8 cellular contexts compared by ENCODE assay signal in the genomic region with DNA sequence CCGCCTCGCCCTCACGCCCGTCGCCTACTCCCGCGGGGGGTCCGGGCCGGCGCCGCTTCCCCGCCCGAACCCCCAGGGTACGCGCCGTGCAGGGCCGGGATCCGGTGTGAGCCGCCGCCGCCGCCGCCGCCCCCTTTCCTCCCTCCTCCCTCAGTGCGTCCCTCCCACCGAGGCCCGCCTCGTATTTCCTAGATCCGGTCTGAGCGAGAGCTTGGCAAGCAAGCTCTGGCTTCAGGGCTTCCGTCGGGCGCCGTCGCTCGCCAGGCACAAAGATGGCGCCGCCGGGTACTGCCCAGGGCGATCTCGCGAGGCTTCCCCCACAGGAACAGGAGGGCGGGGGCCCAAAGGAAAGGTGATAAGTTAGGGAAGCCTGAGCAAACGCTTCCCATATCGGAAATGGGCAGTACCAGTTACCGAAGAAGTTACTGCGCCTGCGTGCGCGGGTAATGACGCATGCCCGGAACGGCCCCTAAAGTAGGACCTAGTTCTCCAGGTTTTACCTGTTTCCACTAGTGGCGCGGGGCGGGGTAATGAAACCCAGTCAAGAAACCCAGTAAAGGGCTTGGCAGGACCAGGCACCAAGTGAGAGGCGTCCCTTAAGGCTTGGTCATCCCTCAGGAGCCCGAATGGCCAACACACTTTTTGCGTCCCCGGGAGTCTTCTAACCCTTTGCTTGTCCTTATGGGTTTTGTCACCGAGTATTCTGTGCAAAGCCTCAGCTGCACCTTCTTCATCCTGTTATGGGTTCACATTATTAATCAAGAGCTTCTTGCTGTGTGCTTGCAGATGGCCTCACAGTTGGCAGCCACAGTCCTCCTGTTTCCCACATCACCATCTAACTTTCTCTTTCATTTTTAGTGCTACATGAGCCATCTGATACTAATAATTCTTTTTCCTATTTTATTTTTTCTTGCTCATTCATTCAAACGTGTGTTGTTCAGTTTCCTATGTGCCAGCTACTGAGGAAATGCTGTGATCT. TPM values are rescaled to one million over a fixed set of nuclear protein-coding genes. Genes with fewer than 3 reads are reported as not detected.
DNase-seq lines count a peak whose midpoint lies in the region; ATAC-seq, FAIRE-seq and TF ChIP-seq lines count a peak whose summit lies in the region.

A gene with protein sequence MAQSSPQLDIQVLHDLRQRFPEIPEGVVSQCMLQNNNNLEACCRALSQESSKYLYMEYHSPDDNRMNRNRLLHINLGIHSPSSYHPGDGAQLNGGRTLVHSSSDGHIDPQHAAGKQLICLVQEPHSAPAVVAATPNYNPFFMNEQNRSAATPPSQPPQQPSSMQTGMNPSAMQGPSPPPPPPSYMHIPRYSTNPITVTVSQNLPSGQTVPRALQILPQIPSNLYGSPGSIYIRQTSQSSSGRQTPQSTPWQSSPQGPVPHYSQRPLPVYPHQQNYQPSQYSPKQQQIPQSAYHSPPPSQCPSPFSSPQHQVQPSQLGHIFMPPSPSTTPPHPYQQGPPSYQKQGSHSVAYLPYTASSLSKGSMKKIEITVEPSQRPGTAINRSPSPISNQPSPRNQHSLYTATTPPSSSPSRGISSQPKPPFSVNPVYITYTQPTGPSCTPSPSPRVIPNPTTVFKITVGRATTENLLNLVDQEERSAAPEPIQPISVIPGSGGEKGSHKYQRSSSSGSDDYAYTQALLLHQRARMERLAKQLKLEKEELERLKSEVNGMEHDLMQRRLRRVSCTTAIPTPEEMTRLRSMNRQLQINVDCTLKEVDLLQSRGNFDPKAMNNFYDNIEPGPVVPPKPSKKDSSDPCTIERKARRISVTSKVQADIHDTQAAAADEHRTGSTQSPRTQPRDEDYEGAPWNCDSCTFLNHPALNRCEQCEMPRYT (minus strand): TSS at position 108 of the 979 bp plus-strand sequence. CDS start 29,666 bp downstream, outside the sequence.

- no peak for TF ChIP-seq CTCF in esophagus muscularis mucosa (IDR thresholded peaks at IDR 0.05)

- intact Hi-C loops in esophagus muscularis mucosa (cut with DNase I), result no loop called here

- H3K36me3 ChIP-seq in KOPT-K1 (ENCODE audit: insufficient read depth, low read length) (no peaks in the 10 kb centered on the region), esophagus muscularis mucosa (no peaks in the 10 kb centered on the region), muscle layer of duodenum (ENCODE audit: control insufficient read depth in 1 of 2, insufficient read depth in 2 of 2, low read length in 2 of 2) (no peaks in the 10 kb centered on the region)

- H3K4me1 Mint-ChIP-seq in activated T-cell treated with anti-CD3 and anti-CD28 coated beads, Interleukin-2, amount 50 U/mL, for 72 hours (ENCODE audit: low read depth), result peaks cover 48% of the 10 kb centered on the region

- WGBS in esophagus muscularis mucosa, result 32% methylated on average over 46 of the region's 62 CpGs

- no peak for TF ChIP-seq POLR2A in esophagus muscularis mucosa (IDR thresholded peaks at IDR 0.05; ENCODE audit: low read depth)

- H3K9me3 ChIP-seq in KOPT-K1 (ENCODE audit: insufficient read depth, low read length, poor library complexity, severe bottlenecking) (no peaks in the 10 kb centered on the region), esophagus muscularis mucosa (no peaks in the 10 kb centered on the region), muscle layer of duodenum (ENCODE audit: control insufficient read depth in 1 of 2, low read length in 2 of 2) (no peaks in the 10 kb centered on the region)

- FAIRE-seq in RCC 7860 (lab: Jason Lieb, UNC), result peak; percentile 83

- no peak for TF ChIP-seq EP300 in esophagus muscularis mucosa (IDR thresholded peaks at IDR 0.05)

- peak; percentile 87 for ATAC-seq in GM21786 (IDR thresholded peaks at IDR 0.05; ENCODE audit: unreplicated experiment)
- peak; percentile 84 to 86 for ATAC-seq in activated T-cell treated with anti-CD3 and anti-CD28 coated beads, Interleukin-2, amount 50 U/mL, for 72 hours (replicated peaks in 1 of 2)

- no peaks in the 10 kb centered on the region for H3K9me3 Mint-ChIP-seq in activated T-cell treated with anti-CD3 and anti-CD28 coated beads, Interleukin-2, amount 50 U/mL, for 72 hours

- H3K27me3 Mint-ChIP-seq in activated T-cell treated with anti-CD3 and anti-CD28 coated beads, Interleukin-2, amount 50 U/mL, for 72 hours (ENCODE audit: low read depth), result peaks cover 6% of the 10 kb centered on the region

- DNase-seq in DMS79 (lab: John Stamatoyannopoulos, UW) (peak; percentile 69), RCC 7860 (ENCODE audit: low spot score) (peak; percentile 93), esophagus muscularis mucosa (ENCODE audit: extremely low spot score) (peak; percentile 96)
- DNase-seq in activated T-cell treated with anti-CD3 and anti-CD28 coated beads, Interleukin-2, amount 50 U/mL, for 72 hours, result peak; percentile 90 to 93
- peak; percentile 87 to 92 for DNase-seq in stimulated activated CD8-positive, alpha-beta memory T cell treated with anti-CD3 and anti-CD28 coated beads, Interleukin-7, amount 100 ng/mL, for 4 hours (ENCODE audit: low read depth in 2 of 2)

- peak within 1 kb of the TSS; percentile 98 for H3K27ac Mint-ChIP-seq in activated T-cell treated with anti-CD3 and anti-CD28 coated beads, Interleukin-2, amount 50 U/mL, for 72 hours

- peaks cover 2 to 3% of the 10 kb centered on the region in 2 donors for H3K36me3 Mint-ChIP-seq in activated T-cell treated with anti-CD3 and anti-CD28 coated beads, Interleukin-2, amount 50 U/mL, for 72 hours (ENCODE audit: insufficient read depth in 2 of 2)

- H3K4me3 ChIP-seq in esophagus muscularis mucosa (peak within 1 kb of the TSS; percentile 76 to 91 (median 81)), muscle layer of duodenum (ENCODE audit: low read depth in 1 of 2, low read length in 2 of 2) (peak within 1 kb of the TSS; percentile 69 to 78)

- H3K27ac ChIP-seq in KOPT-K1 (ENCODE audit: low read depth, low read length, poor library complexity, severe bottlenecking) (peak within 1 kb of the TSS; percentile 75), esophagus muscularis mucosa (replicated peaks in 1 of 4) (peak within 1 kb of the TSS; percentile 84 to 87 (median 86)), muscle layer of duodenum (ENCODE audit: low read length) (peak within 1 kb of the TSS; percentile 86)

- peaks cover 0 to 18% (median 5%) of the 10 kb centered on the region in 4 donors for H3K4me1 ChIP-seq in esophagus muscularis mucosa
- peaks cover 0 to 10% of the 10 kb centered on the region in 2 donors for H3K4me1 ChIP-seq in muscle layer of duodenum (ENCODE audit: control insufficient read depth in 1 of 2, insufficient read depth in 2 of 2, low read length in 2 of 2)

- peak within 1 kb of the TSS; percentile 88 to 96 for H3K4me3 Mint-ChIP-seq in activated T-cell treated with anti-CD3 and anti-CD28 coated beads, Interleukin-2, amount 50 U/mL, for 72 hours

- H3K27me3 ChIP-seq in esophagus muscularis mucosa, result no peaks in the 10 kb centered on the region
- no peaks in the 10 kb centered on the region for H3K27me3 ChIP-seq in muscle layer of duodenum (ENCODE audit: low read depth, low read length)

RNA-seq across cellular contexts. Expression of the gene that starts here (rescaled TPM):
- 10 to 100 TPM; 20.8 to 27.5 TPM for total RNA-seq in activated T-cell treated with anti-CD3 and anti-CD28 coated beads, Interleukin-2, amount 50 U/mL, for 72 hours
- total RNA-seq in esophagus muscularis mucosa, result 10 to 100 TPM; 17.0 to 22.4 (median 19.6) TPM

Comparison
In these comparisons a context has a peak if more than half of its experiments do, and no peak if none do; other contexts are left out.
1. Peak in every context shown above with its lines: DNase-seq, ATAC-seq, H3K4me3 ChIP-seq and H3K27ac ChIP-seq.